In genomic region chr6:5401845-5402738, GRCh38 we compare ENCODE assay signal across 8 cellular contexts.
DNase-seq lines count a peak whose midpoint lies in the region; ATAC-seq and TF ChIP-seq lines count a peak whose summit lies in the region.

No MANE protein-coding gene starts in this region.

- no peak overlapping the region for H3K27ac Mint-ChIP-seq in mesothelial cell of epicardium

- no peaks in the 10 kb centered on the region for H3K27me3 Mint-ChIP-seq in mesothelial cell of epicardium (ENCODE audit: low read depth)

- no peaks in the 10 kb centered on the region for H3K4me1 ChIP-seq in Loucy (ENCODE audit: insufficient read depth, low read length, poor library complexity, severe bottlenecking)

- no peaks in the 10 kb centered on the region for H3K36me3 ChIP-seq in Loucy (ENCODE audit: insufficient read depth, low read length)

- H3K27me3 ChIP-seq in Loucy (ENCODE audit: insufficient read depth, low read length, poor library complexity, severe bottlenecking), result no peaks in the 10 kb centered on the region

- H3K4me3 ChIP-seq in Loucy (ENCODE audit: low read length, poor library complexity, severe bottlenecking), result no peak overlapping the region

- no peak overlapping the region for H3K4me2 ChIP-seq in Loucy (ENCODE audit: low read depth, low read length, poor library complexity, severe bottlenecking)

- H3K9ac ChIP-seq in Loucy (ENCODE audit: low read depth, low read length, poor library complexity, severe bottlenecking), result no peak overlapping the region

- ATAC-seq in GM21381 (IDR thresholded peaks at IDR 0.05; ENCODE audit: unreplicated experiment), result no peak

- peaks cover 3% of the 10 kb centered on the region for H3K4me1 Mint-ChIP-seq in mesothelial cell of epicardium

- no peaks in the 10 kb centered on the region for H3K9me2 ChIP-seq in Loucy (replicated peaks; ENCODE audit: low read depth, low read length)

- no peaks in the 10 kb centered on the region for H3K79me2 ChIP-seq in Loucy (ENCODE audit: insufficient read depth, low read length)

- no peak overlapping the region; the same call in 1 of the 2 replicates for H2AFZ ChIP-seq in Loucy (ENCODE audit: low read length)

- TF ChIP-seq CTCF in Loucy (conservative IDR thresholded peaks at IDR 0.05; ENCODE audit: low read length) (peak; percentile 69), mesothelial cell of epicardium (IDR thresholded peaks at IDR 0.05; ENCODE audit: unreplicated experiment) (no peak)

- no peaks in the 10 kb centered on the region for H3K9me3 ChIP-seq in Loucy (ENCODE audit: insufficient read depth, low read depth, low read length)

- H3K9me3 Mint-ChIP-seq in mesothelial cell of epicardium, result peaks cover 20% of the 10 kb centered on the region

- peaks cover 13% of the 10 kb centered on the region for H3K36me3 Mint-ChIP-seq in mesothelial cell of epicardium

- H3K4me3 Mint-ChIP-seq in mesothelial cell of epicardium, result no peak overlapping the region

- H3F3A ChIP-seq in Loucy (ENCODE audit: low read depth), result no peaks in the 10 kb centered on the region

- peak; percentile 40 for DNase-seq in EH (ENCODE audit: low read depth)
- DNase-seq in astrocyte of the hippocampus (ENCODE audit: low read depth, low spot score), result peak; percentile 30
- peak; percentile 47 to 59 for DNase-seq in lung microvascular endothelial cell (ENCODE audit: low read depth in 2 of 2)
- no peak for DNase-seq in NCI-H146 (lab: John Stamatoyannopoulos, UW)
- no peak for DNase-seq in mesothelial cell of epicardium (ENCODE audit: low spot score in 2 of 2, unreplicated experiment in 2 of 2)
- no peak for DNase-seq in NCI-H1436 (lab: John Stamatoyannopoulos, UW)

- H4K20me1 ChIP-seq in Loucy (ENCODE audit: insufficient read depth, low read length, poor library complexity, severe bottlenecking), result no peaks in the 10 kb centered on the region

Comparison
In these comparisons a context has a peak if more than half of its experiments do, and no peak if none do; other contexts are left out.
1. DNase-seq: peak in EH (single experiment), astrocyte of the hippocampus (single experiment) and lung microvascular endothelial cell (2 of 2); none in NCI-H146 (single experiment), mesothelial cell of epicardium (0 of 2) and NCI-H1436 (single experiment).